ENCODE assay signal across 22 cellular contexts in genomic region chr10:12663863-12664262, GRCh38.
"Had no signal": no experiment of that assay in that cellular context is flagged by ENCODE, and none has a peak within 500 bp of the region (broad histone marks: within the 10 kb centered on the region; RNA-seq: fewer than 3 reads in every experiment).

No MANE protein-coding gene starts in this region.

- H3K36me3 ChIP-seq: esophagus squamous epithelium, neutrophil, right lobe of liver, tibial artery, upper lobe of left lung, vagina had no signal

- ATAC-seq: effector memory CD8-positive, alpha-beta T cell; gastroesophageal sphincter; mucosa of descending colon; naive thymus-derived CD8-positive, alpha-beta T cell; psoas muscle; right lobe of liver; stimulated activated effector memory CD8-positive, alpha-beta T cell treated with anti-CD3 and anti-CD28 coated beads, Interleukin-12 subunit alpha, Interleukin-12 subunit beta, amount 100 ng/mL, for 72 hours; stimulated activated naive CD8-positive, alpha-beta T cell treated with anti-CD3 and anti-CD28 coated beads, Interleukin-15, Interleukin-2, amounts not matched to agents 100 U/mL and 50 U/mL, for 24 hours had no signal

- H3K27ac ChIP-seq: epithelial cell of prostate, esophagus squamous epithelium, gastroesophageal sphincter, left ventricle myocardium inferior, neutrophil, psoas muscle, right lobe of liver, tibial artery, upper lobe of left lung, vagina had no signal

- H3K4me1 ChIP-seq: esophagus squamous epithelium, gastroesophageal sphincter, psoas muscle, right lobe of liver, tibial artery had no signal

- H3K4me3 ChIP-seq: esophagus squamous epithelium, gastroesophageal sphincter, left ventricle myocardium inferior, mucosa of descending colon, psoas muscle, right lobe of liver, tibial artery, upper lobe of left lung, vagina had no signal

- DNase-seq: effector memory CD8-positive, alpha-beta T cell; esophagus squamous epithelium; foreskin fibroblast; glutamatergic neuron; islet precursor cell; left ventricle myocardium inferior; mammary epithelial cell; mucosa of descending colon; naive thymus-derived CD8-positive, alpha-beta T cell; psoas muscle; retina; right lobe of liver; stimulated activated CD4-positive, alpha-beta T cell treated with anti-CD3 and anti-CD28 coated beads, Interleukin-4, amount 100 ng/mL, for 1 hour; stimulated activated CD8-positive, alpha-beta memory T cell treated with anti-CD3 and anti-CD28 coated beads, Interleukin-4, amount 100 ng/mL, for 48 hours; stimulated activated naive CD8-positive, alpha-beta T cell treated with anti-CD3 and anti-CD28 coated beads, Interleukin-15, Interleukin-2, amounts not matched to agents 100 U/mL and 50 U/mL, for 24 hours; tibial artery; upper lobe of left lung had no signal

- H3K27me3 ChIP-seq: esophagus squamous epithelium, gastroesophageal sphincter, neutrophil, right lobe of liver, tibial artery, upper lobe of left lung, vagina had no signal

- H3K9me3 ChIP-seq: esophagus squamous epithelium, gastroesophageal sphincter, left ventricle myocardium inferior, mucosa of descending colon, neutrophil, psoas muscle, right lobe of liver, tibial artery, upper lobe of left lung, vagina had no signal
